ENCODE assay signal across 10 cellular contexts in genomic region chr1:117147856-117148588, GRCh38. TPM values are rescaled to one million over a fixed set of nuclear protein-coding genes. Genes with fewer than 3 reads are reported as not detected.
A peak's percentile ranks its signal among the peaks of the same experiment; 100 is the strongest.
DNase-seq lines count a peak whose midpoint lies in the region; ATAC-seq and TF ChIP-seq lines count a peak whose summit lies in the region.
"Had no signal": no experiment of that assay in that cellular context is flagged by ENCODE, and none has a peak within 500 bp of the region (broad histone marks: within the 10 kb centered on the region; RNA-seq: fewer than 3 reads in every experiment).

No MANE protein-coding gene starts in this region.

- H3F3A ChIP-seq in SK-N-SH (replicated peaks; ENCODE audit: insufficient read depth) = peaks cover 20% of the 10 kb centered on the region

- H3K4me3 ChIP-seq in SK-N-SH (ENCODE audit: low read depth in 2 of 2, low read length in 1 of 2) (no peak overlapping the region), RWPE2 (ENCODE audit: severe bottlenecking) (no peak overlapping the region), testis (no peak overlapping the region)
- H3K4me3 ChIP-seq: tibial nerve had no signal

- ATAC-seq in SK-N-SH treated with all-trans-retinoic acid at 6 μM for 48 hours (no peak), RWPE2 (ENCODE audit: low read depth) (peak; percentile 60), T-cell (replicated peaks in 1 of 4) (no peak)
- ATAC-seq: activated CD8-positive, alpha-beta memory T cell treated with anti-CD3 and anti-CD28 coated beads, Interleukin-2, amount 10 ng/mL, durations not matched to agents 7 days and 5 days had no signal

- H3K4me1 ChIP-seq in SK-N-SH (ENCODE audit: control insufficient read depth in 1 of 2, insufficient read depth in 2 of 2, low read depth in 1 of 2, low read length in 1 of 2) = peaks cover 0 to 42% of the 10 kb centered on the region in 2 experiments; a peak in 3 of 4 replicates
- H3K4me1 ChIP-seq in RWPE2 (ENCODE audit: insufficient read depth, poor library complexity, severe bottlenecking) = peaks cover 17% of the 10 kb centered on the region
- H3K4me1 ChIP-seq in testis = no peaks in the 10 kb centered on the region
- H3K4me1 ChIP-seq: tibial nerve had no signal

- no peaks in the 10 kb centered on the region for H4K20me1 ChIP-seq in SK-N-SH (ENCODE audit: insufficient read depth)

- H3K9ac ChIP-seq in SK-N-SH = peak overlapping the region; percentile 39; the same call in 1 of the 2 replicates

- H3K36me3 ChIP-seq in SK-N-SH (replicated peaks in 1 of 2; ENCODE audit: control insufficient read depth in 1 of 2, insufficient read depth in 2 of 2, low read length in 1 of 2) (no peaks in the 10 kb centered on the region), RWPE2 (ENCODE audit: low read depth) (no peaks in the 10 kb centered on the region), testis (ENCODE audit: low read depth, missing control alignments) (no peaks in the 10 kb centered on the region)
- H3K36me3 ChIP-seq: tibial nerve had no signal

- H3K27ac ChIP-seq in SK-N-SH (ENCODE audit: low read depth in 2 of 2, low read length in 1 of 2) (peak overlapping the region in 1 of 2 experiments; percentile 98; a peak in 2 of 4 replicates), RWPE2 (ENCODE audit: poor library complexity, severe bottlenecking) (peak overlapping the region; percentile 63), testis (no peak overlapping the region)
- H3K27ac ChIP-seq: tibial nerve had no signal

- peak overlapping the region; percentile 1 for H3K27ac Mint-ChIP-seq in type B pancreatic cell
- no peak overlapping the region for H3K27ac Mint-ChIP-seq in T-cell
- H3K27ac Mint-ChIP-seq: activated CD8-positive, alpha-beta memory T cell treated with anti-CD3 and anti-CD28 coated beads, Interleukin-2, amount 10 ng/mL, durations not matched to agents 7 days and 5 days had no signal

- H3K4me1 Mint-ChIP-seq in type B pancreatic cell (ENCODE audit: unreplicated experiment) = peaks cover 39% of the 10 kb centered on the region
- no peaks in the 10 kb centered on the region for H3K4me1 Mint-ChIP-seq in T-cell
- H3K4me1 Mint-ChIP-seq: activated CD8-positive, alpha-beta memory T cell treated with anti-CD3 and anti-CD28 coated beads, Interleukin-2, amount 10 ng/mL, durations not matched to agents 7 days and 5 days had no signal

- POLR2A ChIA-PET in SK-N-SH (lab: Yijun Ruan, JAX) = no interaction called here
- POLR2A ChIA-PET in T-cell (lab: Charles Lee) = no interaction called here

- H3K9me2 ChIP-seq in SK-N-SH = no peaks in the 10 kb centered on the region

- no peaks in the 10 kb centered on the region for H3K36me3 Mint-ChIP-seq in type B pancreatic cell
- H3K36me3 Mint-ChIP-seq in T-cell = no peaks in the 10 kb centered on the region
- H3K36me3 Mint-ChIP-seq: activated CD8-positive, alpha-beta memory T cell treated with anti-CD3 and anti-CD28 coated beads, Interleukin-2, amount 10 ng/mL, durations not matched to agents 7 days and 5 days had no signal

- no peak for TF ChIP-seq CTCF in SK-N-SH (IDR thresholded peaks at IDR 0.05)
- TF ChIP-seq CTCF in RWPE2 (IDR thresholded peaks at IDR 0.05; ENCODE audit: poor library complexity, severe bottlenecking) = no peak
- TF ChIP-seq CTCF in type B pancreatic cell (conservative IDR thresholded peaks at IDR 0.05) = no peak
- no peak for TF ChIP-seq CTCF in testis (IDR thresholded peaks at IDR 0.05)

- H2AFZ ChIP-seq in SK-N-SH (ENCODE audit: low read depth) = no peak overlapping the region

- intact Hi-C loops in testis (cut with DNase I; ENCODE audit: low total_unique reads) = no loop called here

- TF ChIP-seq POLR2A in testis (IDR thresholded peaks at IDR 0.05) = no peak

- H3K27me3 Mint-ChIP-seq in type B pancreatic cell = no peaks in the 10 kb centered on the region
- peaks cover 13 to 16% of the 10 kb centered on the region in 2 donors for H3K27me3 Mint-ChIP-seq in T-cell

- CTCF ChIA-PET in SK-N-SH (lab: Yijun Ruan, JAX) (interaction anchor here (1.2 kb wide), 1 partner anchor 80 kb away, joined by 5 read pairs; no protein-coding TSS in a partner anchor), T-cell (lab: Charles Lee) (interaction anchor here in 1 of 2 donors (0.8 kb wide), 1 partner anchor 19 kb away, joined by 3 read pairs; no protein-coding TSS in a partner anchor)

- WGBS in SK-N-SH (ENCODE audit: low lambda C conversion rate) = 79% methylated on average over 5 of the region's 5 CpGs
- WGBS in testis, 2 donors = 89 to 90% methylated on average over 5 of the region's 5 CpGs

- TF ChIP-seq EP300 in SK-N-SH (IDR thresholded peaks at IDR 0.05; ENCODE audit: borderline replicate concordance in 1 of 2, low read depth in 1 of 2, low read length in 1 of 2) = no peak

- no peak overlapping the region; the same call in 1 of the 2 replicates for H3K4me2 ChIP-seq in SK-N-SH

- no peak for DNase-seq in SK-N-SH
- no peak for DNase-seq in RWPE2 (ENCODE audit: low spot score)
- DNase-seq in fibroblast of gingiva (ENCODE audit: low read depth) = peak; percentile 88
- DNase-seq in type B pancreatic cell (ENCODE audit: extremely low spot score, unreplicated experiment) = no peak
- no peak for DNase-seq in COR-L47 (lab: John Stamatoyannopoulos, UW)
- DNase-seq in T-cell = no peak
- no peak for DNase-seq in testis
- DNase-seq: activated CD8-positive, alpha-beta memory T cell treated with anti-CD3 and anti-CD28 coated beads, Interleukin-2, amount 10 ng/mL, durations not matched to agents 7 days and 5 days had no signal

- H3K9me3 ChIP-seq in SK-N-SH (no peaks in the 10 kb centered on the region), RWPE2 (ENCODE audit: severe bottlenecking) (no peaks in the 10 kb centered on the region), testis (no peaks in the 10 kb centered on the region)
- H3K9me3 ChIP-seq: tibial nerve had no signal

- no peak overlapping the region for H3K4me3 Mint-ChIP-seq in type B pancreatic cell
- H3K4me3 Mint-ChIP-seq in T-cell = no peak overlapping the region
- H3K4me3 Mint-ChIP-seq: activated CD8-positive, alpha-beta memory T cell treated with anti-CD3 and anti-CD28 coated beads, Interleukin-2, amount 10 ng/mL, durations not matched to agents 7 days and 5 days had no signal

- H3K27me3 ChIP-seq in SK-N-SH (ENCODE audit: insufficient read depth) = no peaks in the 10 kb centered on the region
- no peaks in the 10 kb centered on the region for H3K27me3 ChIP-seq in RWPE2 (ENCODE audit: insufficient read depth, poor library complexity, severe bottlenecking)
- H3K27me3 ChIP-seq in testis = no peaks in the 10 kb centered on the region
- H3K27me3 ChIP-seq: tibial nerve had no signal

- H3K9me3 Mint-ChIP-seq in type B pancreatic cell (no peaks in the 10 kb centered on the region), T-cell (no peaks in the 10 kb centered on the region)

- TF ChIP-seq RAD21 in SK-N-SH (IDR thresholded peaks at IDR 0.05; ENCODE audit: low read length) = no peak

- no peaks in the 10 kb centered on the region for H3K79me2 ChIP-seq in SK-N-SH (ENCODE audit: insufficient read depth)

TF ChIP-seq in SK-N-SH, 30 proteins besides CTCF, POLR2A, EP300 and RAD21 (continues in another document):
- no peak for TF ChIP-seq SIN3A (IDR thresholded peaks at IDR 0.05; ENCODE audit: borderline replicate concordance, low read depth, low read length)
- TF ChIP-seq NFIC (IDR thresholded peaks at IDR 0.05; ENCODE audit: borderline replicate concordance) = no peak

TF ChIP-seq in SK-N-SH treated with all-trans-retinoic acid at 6 μM for 48 hours, 23 proteins besides CTCF, POLR2A, EP300 and RAD21:
- no peak for TF ChIP-seq ZFP3 (CRISPR knock-in tag; IDR thresholded peaks at IDR 0.05)
- TF ChIP-seq ESRRG (CRISPR knock-in tag; IDR thresholded peaks at IDR 0.05) = no peak
- no peak for TF ChIP-seq CSRNP3 (CRISPR knock-in tag; IDR thresholded peaks at IDR 0.05)
- TF ChIP-seq, protein P1, sequence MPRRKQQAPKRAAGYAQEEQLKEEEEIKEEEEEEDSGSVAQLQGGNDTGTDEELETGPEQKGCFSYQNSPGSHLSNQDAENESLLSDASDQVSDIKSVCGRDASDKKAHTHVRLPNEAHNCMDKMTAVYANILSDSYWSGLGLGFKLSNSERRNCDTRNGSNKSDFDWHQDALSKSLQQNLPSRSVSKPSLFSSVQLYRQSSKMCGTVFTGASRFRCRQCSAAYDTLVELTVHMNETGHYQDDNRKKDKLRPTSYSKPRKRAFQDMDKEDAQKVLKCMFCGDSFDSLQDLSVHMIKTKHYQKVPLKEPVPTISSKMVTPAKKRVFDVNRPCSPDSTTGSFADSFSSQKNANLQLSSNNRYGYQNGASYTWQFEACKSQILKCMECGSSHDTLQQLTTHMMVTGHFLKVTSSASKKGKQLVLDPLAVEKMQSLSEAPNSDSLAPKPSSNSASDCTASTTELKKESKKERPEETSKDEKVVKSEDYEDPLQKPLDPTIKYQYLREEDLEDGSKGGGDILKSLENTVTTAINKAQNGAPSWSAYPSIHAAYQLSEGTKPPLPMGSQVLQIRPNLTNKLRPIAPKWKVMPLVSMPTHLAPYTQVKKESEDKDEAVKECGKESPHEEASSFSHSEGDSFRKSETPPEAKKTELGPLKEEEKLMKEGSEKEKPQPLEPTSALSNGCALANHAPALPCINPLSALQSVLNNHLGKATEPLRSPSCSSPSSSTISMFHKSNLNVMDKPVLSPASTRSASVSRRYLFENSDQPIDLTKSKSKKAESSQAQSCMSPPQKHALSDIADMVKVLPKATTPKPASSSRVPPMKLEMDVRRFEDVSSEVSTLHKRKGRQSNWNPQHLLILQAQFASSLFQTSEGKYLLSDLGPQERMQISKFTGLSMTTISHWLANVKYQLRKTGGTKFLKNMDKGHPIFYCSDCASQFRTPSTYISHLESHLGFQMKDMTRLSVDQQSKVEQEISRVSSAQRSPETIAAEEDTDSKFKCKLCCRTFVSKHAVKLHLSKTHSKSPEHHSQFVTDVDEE (CRISPR knock-in tag; IDR thresholded peaks at IDR 0.05) = no peak
TF ChIP-seq in SK-N-SH treated with all-trans-retinoic acid at 6 μM for 48 hours: peak in this region for 0.

RNA-seq across cellular contexts. Expression of gene TRIM45, which starts 26.5 kb away (rescaled TPM):
- polyA plus RNA-seq in SK-N-SH (2012; rRNA removed) (7.4 and 9.7 TPM in 2 replicates), testis (ENCODE audit: insufficient read depth, low read depth, low replicate concordance) (12.3 TPM)
- 2.6 and 3.8 TPM in 2 replicates for polyA plus RNA-seq in SK-N-SH (2012; cell fraction: cytosol; rRNA removed)
- polyA plus RNA-seq in SK-N-SH (2012; cell fraction: nucleus; rRNA removed) = 49.2 and 51.6 TPM in 2 replicates
- total RNA-seq in type B pancreatic cell (ENCODE audit: low replicate concordance) (19.8 and 23.3 TPM in 2 replicates), T-cell (under 1 TPM; 0.23 to 0.65 (median 0.30) TPM), testis (10 to 100 TPM; 19.4 to 21.6 TPM)

Comparison
In these comparisons a context has a peak if more than half of its experiments do, and no peak if none do; other contexts are left out.
1. RNA of gene TRIM45, which starts 26.5 kb away (total RNA-seq): 19.8 to 23.3 TPM in type B pancreatic cell and 19.4 to 21.6 TPM in testis; 0.23 to 0.65 TPM in T-cell; every median in the first group is over 10 times any median in the second.